In the genomic region with DNA sequence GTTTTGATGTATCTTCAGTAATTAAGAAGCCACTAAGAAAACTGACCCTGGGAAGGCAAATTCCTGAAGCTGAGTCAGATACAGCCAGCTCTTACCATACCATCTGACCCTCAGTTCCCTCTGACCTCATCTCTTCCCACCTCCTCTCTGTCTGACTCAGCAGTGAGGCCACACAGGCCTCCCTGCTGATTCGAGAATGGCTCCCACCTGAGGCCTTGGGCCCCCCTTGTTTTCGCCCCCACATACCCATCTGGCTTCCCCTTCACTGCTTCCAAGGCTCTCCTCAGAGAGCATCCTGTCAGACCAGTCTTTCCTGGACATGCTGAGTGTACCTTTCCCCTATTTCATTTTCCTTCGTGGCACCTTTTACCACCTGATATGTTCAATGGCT, we compare ENCODE assay signal across 8 cellular contexts.
DNase-seq lines count a peak whose midpoint lies in the region; ATAC-seq and TF ChIP-seq lines count a peak whose summit lies in the region.

No MANE protein-coding gene starts in this region.

- H3K27me3 ChIP-seq in muscle layer of duodenum (ENCODE audit: low read depth, low read length) = no peaks in the 10 kb centered on the region

- peaks cover 0 to 5% of the 10 kb centered on the region in 2 donors for H3K9me3 ChIP-seq in muscle layer of duodenum (ENCODE audit: control insufficient read depth in 1 of 2, low read length in 2 of 2)

- TF ChIP-seq POLR2A in GM18505 (IDR thresholded peaks at IDR 0.05; ENCODE audit: borderline replicate concordance, extremely low read depth, insufficient read depth, insufficient read length) = peak; percentile 22

- peak; percentile 68 for ATAC-seq in GM18505 (IDR thresholded peaks at IDR 0.05; ENCODE audit: unreplicated experiment)

- peak; percentile 79 for DNase-seq in H4 (ENCODE audit: low spot score)
- DNase-seq in LoVo (ENCODE audit: low spot score) = peak; percentile 49
- DNase-seq in coronary artery (ENCODE audit: low spot score) = no peak
- no peak for DNase-seq in activated gamma-delta T cell treated with Interleukin-2 at 50 U/mL for 16 hours
- DNase-seq in DMS79 treated with DMSO at 0.1 percent for 48 hours (lab: John Stamatoyannopoulos, UW) = no peak
- DNase-seq in NCI-H1092 (lab: John Stamatoyannopoulos, UW) = no peak

- H3K27ac ChIP-seq in coronary artery (peak overlapping the region; percentile 52 to 84), muscle layer of duodenum (ENCODE audit: low read length) (peak overlapping the region; percentile 64)

- H3K4me3 ChIP-seq in coronary artery (peak overlapping the region; percentile 35), muscle layer of duodenum (ENCODE audit: low read depth in 1 of 2, low read length in 2 of 2) (no peak overlapping the region)

- peaks cover 0 to 4% of the 10 kb centered on the region in 2 donors for H3K4me1 ChIP-seq in muscle layer of duodenum (ENCODE audit: control insufficient read depth in 1 of 2, insufficient read depth in 2 of 2, low read length in 2 of 2)

- no peak for TF ChIP-seq CTCF in coronary artery (IDR thresholded peaks at IDR 0.05)

- peaks cover 0 to 10% of the 10 kb centered on the region in 2 donors for H3K36me3 ChIP-seq in muscle layer of duodenum (ENCODE audit: control insufficient read depth in 1 of 2, insufficient read depth in 2 of 2, low read length in 2 of 2)

Comparison
In these comparisons a context has a peak if more than half of its experiments do, and no peak if none do; other contexts are left out.
1. DNase-seq: peak in H4 (single experiment) and LoVo (single experiment); none in coronary artery (single experiment), activated gamma-delta T cell treated with Interleukin-2 at 50 U/mL for 16 hours (single experiment), DMS79 treated with DMSO at 0.1 percent for 48 hours (single experiment) and NCI-H1092 (single experiment).